Comparison of ENCODE assay signal across 1 cellular context in the genomic region with DNA sequence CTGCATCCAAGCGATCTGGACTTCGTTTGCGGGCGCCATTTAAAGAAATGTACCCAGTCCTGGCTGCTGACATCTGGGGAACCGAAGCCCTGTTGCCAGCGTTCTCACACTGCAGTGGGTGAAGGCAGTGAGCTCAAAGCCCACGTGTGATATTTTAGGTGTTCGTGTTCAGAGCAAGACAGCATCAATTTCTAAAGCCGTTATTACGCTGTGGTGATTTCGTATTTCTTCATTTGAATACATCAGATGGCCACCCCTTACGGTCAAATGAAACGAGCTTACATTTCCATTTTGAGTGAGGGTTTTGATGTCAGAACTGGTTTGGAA.
TF ChIP-seq lines count a peak whose summit lies in the region.

No MANE protein-coding gene starts in this region.

TF ChIP-seq in IMR-90, 13 proteins besides CTCF, POLR2A, EP300 and RAD21 (continued from another document):
- TF ChIP-seq, protein P1, sequence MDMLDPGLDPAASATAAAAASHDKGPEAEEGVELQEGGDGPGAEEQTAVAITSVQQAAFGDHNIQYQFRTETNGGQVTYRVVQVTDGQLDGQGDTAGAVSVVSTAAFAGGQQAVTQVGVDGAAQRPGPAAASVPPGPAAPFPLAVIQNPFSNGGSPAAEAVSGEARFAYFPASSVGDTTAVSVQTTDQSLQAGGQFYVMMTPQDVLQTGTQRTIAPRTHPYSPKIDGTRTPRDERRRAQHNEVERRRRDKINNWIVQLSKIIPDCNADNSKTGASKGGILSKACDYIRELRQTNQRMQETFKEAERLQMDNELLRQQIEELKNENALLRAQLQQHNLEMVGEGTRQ (IDR thresholded peaks at IDR 0.05; ENCODE audit: low read depth, low read length): no peak
TF ChIP-seq in IMR-90: peak in this region for 0.
